Comparison of ENCODE assay signal across 1 cellular context in genomic region chr11:62025429-62026105, GRCh38.
A peak's percentile ranks its signal among the peaks of the same experiment; 100 is the strongest.
TF ChIP-seq lines count a peak whose summit lies in the region.

No MANE protein-coding gene starts in this region.

TF ChIP-seq in K562, 482 proteins besides CTCF, POLR2A, EP300 and RAD21 (continued from another document and continues in another):
- peak; percentile 75 for TF ChIP-seq ZNF592 (IDR thresholded peaks at IDR 0.05)
- TF ChIP-seq ZNF277 (CRISPR knock-in tag; IDR thresholded peaks at IDR 0.05; ENCODE audit: borderline replicate concordance) = no peak
- TF ChIP-seq JUN (IDR thresholded peaks at IDR 0.05; ENCODE audit: borderline replicate concordance, low read depth, low read length) = peak; percentile 82
- peak; percentile 98; the same call in 1 of the 2 replicates for TF ChIP-seq JUN (CRISPR knock-in tag; IDR thresholded peaks at IDR 0.05; ENCODE audit: borderline replicate concordance)
- TF ChIP-seq CXXC5 (CRISPR knock-in tag; IDR thresholded peaks at IDR 0.05) = peak; percentile 96
- peak; percentile 92 for TF ChIP-seq TCF3 (CRISPR knock-in tag; IDR thresholded peaks at IDR 0.05)
- TF ChIP-seq SAFB (IDR thresholded peaks at IDR 0.05; ENCODE audit: borderline replicate concordance, low read depth, low read length) = no peak
- TF ChIP-seq CEBPG (CRISPR knock-in tag; IDR thresholded peaks at IDR 0.05) = peak; percentile 95
- TF ChIP-seq CEBPG (tag; conservative IDR thresholded peaks at IDR 0.05 in 1 of 2, IDR thresholded peaks at IDR 0.05 in 1 of 2) = peak; percentile 94 to 98
- no peak for TF ChIP-seq CUX1 (CRISPR knock-in tag; IDR thresholded peaks at IDR 0.05)
- no peak for TF ChIP-seq HMG20A (CRISPR knock-in tag; conservative IDR thresholded peaks at IDR 0.05)
- no peak for TF ChIP-seq RBM17 (IDR thresholded peaks at IDR 0.05; ENCODE audit: borderline replicate concordance, low read depth, low read length)
- TF ChIP-seq SNIP1 (IDR thresholded peaks at IDR 0.05; ENCODE audit: low read depth) = no peak
- TF ChIP-seq NUFIP1 (IDR thresholded peaks at IDR 0.05; ENCODE audit: partially characterized antibody) = peak; percentile 87
- no peak for TF ChIP-seq ZSCAN32 (CRISPR knock-in tag; IDR thresholded peaks at IDR 0.05)
- no peak; the same call in 1 of the 2 replicates for TF ChIP-seq ZNF79 (CRISPR knock-in tag; IDR thresholded peaks at IDR 0.05; ENCODE audit: low read depth)
- no peak for TF ChIP-seq SIRT6 (IDR thresholded peaks at IDR 0.05; ENCODE audit: low read depth, low read length)
- TF ChIP-seq THAP7 (CRISPR knock-in tag; IDR thresholded peaks at IDR 0.05) = no peak
- no peak for TF ChIP-seq CLOCK (CRISPR knock-in tag; IDR thresholded peaks at IDR 0.05; ENCODE audit: borderline replicate concordance)
- TF ChIP-seq E2F4 (CRISPR knock-in tag; IDR thresholded peaks at IDR 0.05; ENCODE audit: low read depth) = no peak
- no peak for TF ChIP-seq ZNF140 (CRISPR knock-in tag; IDR thresholded peaks at IDR 0.05)
- no peak for TF ChIP-seq ZNF184 (CRISPR knock-in tag; IDR thresholded peaks at IDR 0.05)
- no peak for TF ChIP-seq KAT8 (IDR thresholded peaks at IDR 0.05; ENCODE audit: low read depth)
- TF ChIP-seq TARDBP (IDR thresholded peaks at IDR 0.05) = peak; percentile 25
- no peak; the same call in 1 of the 2 replicates for TF ChIP-seq ZNF324 (CRISPR knock-in tag; IDR thresholded peaks at IDR 0.05)
- no peak for TF ChIP-seq ZNF75A (CRISPR knock-in tag; IDR thresholded peaks at IDR 0.05)
- peak; percentile 87 for TF ChIP-seq GATA2 (CRISPR knock-in tag; IDR thresholded peaks at IDR 0.05)
- 0 out of 2 replicates have a peak, but pooled peaks have one; percentile 45 for TF ChIP-seq ZNF511 (CRISPR knock-in tag; IDR thresholded peaks at IDR 0.05)
- peak; percentile 66 for TF ChIP-seq IRF9 (tag; IDR thresholded peaks at IDR 0.05)
- no peak for TF ChIP-seq RBM22 (IDR thresholded peaks at IDR 0.05; ENCODE audit: low read depth, low read length, poor library complexity, severe bottlenecking)
- peak; percentile 97 to 99 for TF ChIP-seq MNT (conservative IDR thresholded peaks at IDR 0.05)
- TF ChIP-seq TSC22D4 (tag; IDR thresholded peaks at IDR 0.05) = no peak
- TF ChIP-seq NBN (IDR thresholded peaks at IDR 0.05; ENCODE audit: low read depth) = peak; percentile 97
- no peak for TF ChIP-seq DNMT1 (IDR thresholded peaks at IDR 0.05)
- peak; percentile 84 for TF ChIP-seq FOXM1 (IDR thresholded peaks at IDR 0.05; ENCODE audit: low read depth)
- 0 out of 2 replicates have a peak, but pooled peaks have one; percentile 63 for TF ChIP-seq FOXM1 (CRISPR knock-in tag; IDR thresholded peaks at IDR 0.05; ENCODE audit: low read depth)
- no peak for TF ChIP-seq ZNF830 (CRISPR knock-in tag; IDR thresholded peaks at IDR 0.05)
- no peak for TF ChIP-seq ILK (tag; IDR thresholded peaks at IDR 0.05; ENCODE audit: borderline replicate concordance, low read depth)
- TF ChIP-seq VEZF1 (CRISPR knock-in tag; IDR thresholded peaks at IDR 0.05) = peak; percentile 67
- no peak for TF ChIP-seq JUNB (CRISPR knock-in tag; conservative IDR thresholded peaks at IDR 0.05)
- TF ChIP-seq ZNF507 (tag; conservative IDR thresholded peaks at IDR 0.05) = no peak
- TF ChIP-seq TGIF2 (CRISPR knock-in tag; IDR thresholded peaks at IDR 0.05) = no peak
- no peak for TF ChIP-seq GABPB2 (CRISPR knock-in tag; conservative IDR thresholded peaks at IDR 0.05)
